ENCODE assay signal across 9 cellular contexts in the genomic region with DNA sequence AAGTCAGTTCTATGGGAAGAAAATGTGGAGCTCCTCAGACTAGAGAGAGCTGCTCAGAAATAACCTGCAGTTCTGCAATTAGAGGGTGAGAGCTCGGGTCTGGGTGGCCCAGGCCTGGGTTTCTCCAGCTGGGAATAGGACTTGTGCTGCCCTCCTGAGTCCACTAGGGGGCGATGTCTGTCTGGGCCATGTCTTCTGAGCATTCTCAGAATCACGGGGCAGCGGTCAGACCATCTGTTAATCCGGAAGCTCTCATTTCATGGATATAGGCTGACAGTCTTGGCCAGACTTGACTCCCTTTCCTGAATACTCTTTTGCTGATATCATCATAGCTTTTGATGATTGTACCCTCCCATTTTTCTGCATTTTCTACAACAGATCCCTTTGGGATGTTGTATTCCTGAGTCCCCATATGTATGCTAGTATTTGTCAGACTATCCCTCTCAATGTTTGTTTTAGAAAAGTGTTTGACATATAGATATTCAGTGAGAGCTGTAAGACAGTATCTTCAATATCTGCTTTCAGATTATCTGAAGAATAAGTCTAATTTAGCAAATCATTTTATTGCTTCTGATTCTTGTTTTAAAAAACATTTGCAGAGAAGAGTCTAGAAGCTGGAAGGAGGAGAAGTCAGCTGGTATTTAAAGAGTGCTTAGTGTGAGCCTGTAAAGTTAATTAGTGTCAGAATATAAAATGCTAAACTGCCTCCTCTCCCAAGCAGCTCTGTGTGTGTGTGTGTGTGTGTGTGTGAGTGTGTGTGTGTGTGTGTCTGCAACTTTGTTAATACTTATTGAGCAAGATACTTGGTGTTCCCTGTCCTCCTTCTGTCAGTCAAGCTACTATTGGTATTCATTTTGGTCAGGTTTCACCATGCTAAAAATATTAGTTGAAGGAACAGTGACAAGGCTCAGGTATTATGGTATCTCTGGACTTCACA. TPM values are rescaled to one million over a fixed set of nuclear protein-coding genes. Genes with fewer than 3 reads are reported as not detected.
DNase-seq lines count a peak whose midpoint lies in the region; ATAC-seq and TF ChIP-seq lines count a peak whose summit lies in the region.
"Had no signal": no experiment of that assay in that cellular context is flagged by ENCODE, and none has a peak within 500 bp of the region (broad histone marks: within the 10 kb centered on the region; RNA-seq: fewer than 3 reads in every experiment).

No MANE protein-coding gene starts in this region.

- H3K9ac ChIP-seq in colonic mucosa (ENCODE audit: low read depth in 2 of 2, low read length in 2 of 2) (no peak overlapping the region), liver (ENCODE audit: low read depth in 1 of 2, low read length in 2 of 2) (no peak overlapping the region)

- TF ChIP-seq CTCF in BE2C (IDR thresholded peaks at IDR 0.05; ENCODE audit: low read depth, low read length): peak; percentile 99
- TF ChIP-seq CTCF in colonic mucosa (IDR thresholded peaks at IDR 0.05): peak; percentile 95
- TF ChIP-seq CTCF in liver (IDR thresholded peaks at IDR 0.05; ENCODE audit: low read depth, low read length, missing input control): peak; percentile 79

- H3K4me3 ChIP-seq in BE2C (ENCODE audit: low read depth, low read length): no peak overlapping the region
- H3K4me3 ChIP-seq in colonic mucosa: no peak overlapping the region
- no peak overlapping the region for H3K4me3 ChIP-seq in liver (ENCODE audit: low read depth in 1 of 3, low read length in 3 of 3)
- H3K4me3 ChIP-seq: SK-N-MC had no signal

- intact Hi-C loops in colonic mucosa (cut with DNase I): no loop called here

- TF ChIP-seq RAD21 in liver (IDR thresholded peaks at IDR 0.05): peak; percentile 79 to 85

- peak; percentile 95 for ATAC-seq in GM19043 (IDR thresholded peaks at IDR 0.05; ENCODE audit: low read depth, unreplicated experiment)
- ATAC-seq in HG03196 (IDR thresholded peaks at IDR 0.05; ENCODE audit: unreplicated experiment): peak; percentile 80

- DNase-seq in BE2C: peak; percentile 76
- DNase-seq in NCI-H446 (lab: John Stamatoyannopoulos, UW): peak; percentile 85 to 93
- DNase-seq in activated CD4-positive, alpha-beta T cell treated with anti-CD3 and anti-CD28 coated beads for 24 hours (ENCODE audit: low read depth in 2 of 2): peak; percentile 54 to 62
- peak; percentile 83 for DNase-seq in colonic mucosa
- DNase-seq in stimulated activated CD4-positive, alpha-beta T cell treated with anti-CD3 and anti-CD28 coated beads, TNF-alpha, amount 100 ng/mL, for 24 hours (ENCODE audit: low read depth in 3 of 3): peak; percentile 39 to 69 (median 67)

- WGBS in liver: 41% methylated on average over 5 of the region's 5 CpGs

- peak overlapping the region; percentile 26 for H3K27ac ChIP-seq in colonic mucosa
- no peak overlapping the region for H3K27ac ChIP-seq in liver (ENCODE audit: low read depth in 1 of 2, low read length in 2 of 2)
- H3K27ac ChIP-seq: SK-N-MC had no signal

- H3K4me1 ChIP-seq in BE2C (peaks cover 3% of the 10 kb centered on the region; the same call in 1 of the 2 replicates), colonic mucosa (no peaks in the 10 kb centered on the region), liver (ENCODE audit: control insufficient read depth in 4 of 4, insufficient read depth in 4 of 4, low read length in 3 of 4) (peaks cover 2 to 8% (median 7%) of the 10 kb centered on the region in 4 donors)

- H3K36me3 ChIP-seq in BE2C (peaks cover 11% of the 10 kb centered on the region), colonic mucosa (no peaks in the 10 kb centered on the region), liver (ENCODE audit: control insufficient read depth in 4 of 4, insufficient read depth in 3 of 4, low read depth in 1 of 4, low read length in 3 of 4) (peaks cover 0 to 14% (median 10%) of the 10 kb centered on the region in 4 donors)

- H3K27me3 ChIP-seq in BE2C (no peaks in the 10 kb centered on the region), colonic mucosa (no peaks in the 10 kb centered on the region), liver (ENCODE audit: control insufficient read depth in 4 of 4, insufficient read depth in 4 of 4, low read length in 3 of 4) (no peaks in the 10 kb centered on the region)

- H3K9me3 ChIP-seq in BE2C: no peaks in the 10 kb centered on the region
- no peaks in the 10 kb centered on the region for H3K9me3 ChIP-seq in colonic mucosa
- H3K9me3 ChIP-seq in liver (ENCODE audit: control insufficient read depth in 4 of 4, low read length in 3 of 4): no peaks in the 10 kb centered on the region

TF ChIP-seq in liver, 16 proteins besides CTCF, POLR2A, EP300 and RAD21:
- TF ChIP-seq HNF4G (IDR thresholded peaks at IDR 0.05): no peak
- no peak for TF ChIP-seq NR2F2 (IDR thresholded peaks at IDR 0.05)
- no peak for TF ChIP-seq TAF1 (conservative IDR thresholded peaks at IDR 0.05)
- no peak for TF ChIP-seq EGR1 (IDR thresholded peaks at IDR 0.05; ENCODE audit: low read depth in 2 of 2)
- TF ChIP-seq REST (IDR thresholded peaks at IDR 0.05): no peak
- no peak for TF ChIP-seq SP1 (IDR thresholded peaks at IDR 0.05)
- TF ChIP-seq JUND (IDR thresholded peaks at IDR 0.05): no peak
- TF ChIP-seq, protein P1, sequence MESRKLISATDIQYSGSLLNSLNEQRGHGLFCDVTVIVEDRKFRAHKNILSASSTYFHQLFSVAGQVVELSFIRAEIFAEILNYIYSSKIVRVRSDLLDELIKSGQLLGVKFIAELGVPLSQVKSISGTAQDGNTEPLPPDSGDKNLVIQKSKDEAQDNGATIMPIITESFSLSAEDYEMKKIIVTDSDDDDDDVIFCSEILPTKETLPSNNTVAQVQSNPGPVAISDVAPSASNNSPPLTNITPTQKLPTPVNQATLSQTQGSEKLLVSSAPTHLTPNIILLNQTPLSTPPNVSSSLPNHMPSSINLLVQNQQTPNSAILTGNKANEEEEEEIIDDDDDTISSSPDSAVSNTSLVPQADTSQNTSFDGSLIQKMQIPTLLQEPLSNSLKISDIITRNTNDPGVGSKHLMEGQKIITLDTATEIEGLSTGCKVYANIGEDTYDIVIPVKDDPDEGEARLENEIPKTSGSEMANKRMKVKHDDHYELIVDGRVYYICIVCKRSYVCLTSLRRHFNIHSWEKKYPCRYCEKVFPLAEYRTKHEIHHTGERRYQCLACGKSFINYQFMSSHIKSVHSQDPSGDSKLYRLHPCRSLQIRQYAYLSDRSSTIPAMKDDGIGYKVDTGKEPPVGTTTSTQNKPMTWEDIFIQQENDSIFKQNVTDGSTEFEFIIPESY (IDR thresholded peaks at IDR 0.05): no peak
- TF ChIP-seq RXRA (IDR thresholded peaks at IDR 0.05): no peak
- TF ChIP-seq YY1 (IDR thresholded peaks at IDR 0.05): no peak
- TF ChIP-seq GABPA (IDR thresholded peaks at IDR 0.05 in 1 of 2, conservative IDR thresholded peaks at IDR 0.05 in 1 of 2): no peak
- no peak for TF ChIP-seq FOXA1 (IDR thresholded peaks at IDR 0.05)
- no peak for TF ChIP-seq HNF4A (conservative IDR thresholded peaks at IDR 0.05)
- TF ChIP-seq, protein P2, sequence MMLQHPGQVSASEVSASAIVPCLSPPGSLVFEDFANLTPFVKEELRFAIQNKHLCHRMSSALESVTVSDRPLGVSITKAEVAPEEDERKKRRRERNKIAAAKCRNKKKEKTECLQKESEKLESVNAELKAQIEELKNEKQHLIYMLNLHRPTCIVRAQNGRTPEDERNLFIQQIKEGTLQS (IDR thresholded peaks at IDR 0.05): no peak
- no peak for TF ChIP-seq FOXA2 (IDR thresholded peaks at IDR 0.05)
- TF ChIP-seq, protein P3, sequence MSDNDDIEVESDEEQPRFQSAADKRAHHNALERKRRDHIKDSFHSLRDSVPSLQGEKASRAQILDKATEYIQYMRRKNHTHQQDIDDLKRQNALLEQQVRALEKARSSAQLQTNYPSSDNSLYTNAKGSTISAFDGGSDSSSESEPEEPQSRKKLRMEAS (IDR thresholded peaks at IDR 0.05): no peak

RNA-seq across cellular contexts. Expression of gene STARD3NL, which starts 38.0 kb away (rescaled TPM):
- polyA plus RNA-seq in BE2C (2012; ENCODE audit: insufficient read depth, insufficient read length, low read depth): 51.4 TPM
- total RNA-seq in colonic mucosa (10 to 100 TPM; 25.4 to 25.5 TPM), liver (10 to 100 TPM in 1 of 2 donors, 1 to 10 TPM in 1; 9.7 to 25.1 TPM)
- 10 to 100 TPM in 1 of 2 donors, 1 to 10 TPM in 1; 9.1 to 10.7 TPM for polyA plus RNA-seq in liver
